In genomic region chr14:82046512-82047226, GRCh38 we compare ENCODE assay signal across 20 cellular contexts.
DNase-seq lines count a peak whose midpoint lies in the region; ATAC-seq and TF ChIP-seq lines count a peak whose summit lies in the region.
"Had no signal": no experiment of that assay in that cellular context is flagged by ENCODE, and none has a peak within 500 bp of the region (broad histone marks: within the 10 kb centered on the region; RNA-seq: fewer than 3 reads in every experiment).

No MANE protein-coding gene starts in this region.

- DNase-seq in activated CD4-positive, alpha-beta memory T cell treated with anti-CD3 and anti-CD28 coated beads, Interleukin-2, amount 10 ng/mL, durations not matched to agents 7 days and 5 days: no peak
- DNase-seq in AG08395 (ENCODE audit: low spot score): no peak
- DNase-seq in pons (ENCODE audit: low spot score): no peak
- no peak for DNase-seq in adrenal gland
- DNase-seq: activated CD4-positive, alpha-beta memory T cell treated with anti-CD3 and anti-CD28 coated beads for 36 hours; activated naive CD4-positive, alpha-beta T cell treated with anti-CD3 and anti-CD28 coated beads, Interleukin-2, amount 50 U/mL, for 16 hours; activated T-cell treated with anti-CD3 and anti-CD28 coated beads, Interleukin-2, amount 50 U/mL, for 4 hours; H9; NCI-H1436; NCI-H82; PC-3; stimulated activated naive CD8-positive, alpha-beta T cell treated with anti-CD3 and anti-CD28 coated beads, Interleukin-15, amount 100 ng/mL, for 72 hours; WERI-Rb-1 had no signal

- no peaks in the 10 kb centered on the region for H3K36me3 ChIP-seq in adrenal gland (replicated peaks in 1 of 2)
- H3K36me3 ChIP-seq: WERI-Rb-1 had no signal

- no peak overlapping the region for H3K4me3 Mint-ChIP-seq in activated CD4-positive, alpha-beta memory T cell treated with anti-CD3 and anti-CD28 coated beads, Interleukin-2, amount 10 ng/mL, durations not matched to agents 7 days and 5 days
- H3K4me3 Mint-ChIP-seq: activated CD4-positive, alpha-beta memory T cell treated with anti-CD3 and anti-CD28 coated beads for 36 hours; activated T-cell treated with anti-CD3 and anti-CD28 coated beads, Interleukin-2, amount 50 U/mL, for 4 hours; CD14-positive monocyte; H9; stimulated activated naive CD8-positive, alpha-beta T cell treated with anti-CD3 and anti-CD28 coated beads, Interleukin-15, amount 100 ng/mL, for 72 hours; T-helper 1 cell treated with Interleukin-12 subunit alpha and Interleukin-12 subunit beta and Interleukin-4 antibody, amounts not matched to agents 30 μg/mL and 1 μg/mL, for 36 hours had no signal

- no peaks in the 10 kb centered on the region for H3K36me3 Mint-ChIP-seq in activated CD4-positive, alpha-beta memory T cell treated with anti-CD3 and anti-CD28 coated beads, Interleukin-2, amount 10 ng/mL, durations not matched to agents 7 days and 5 days (ENCODE audit: low read depth)
- H3K36me3 Mint-ChIP-seq: activated CD4-positive, alpha-beta memory T cell treated with anti-CD3 and anti-CD28 coated beads for 36 hours; CD14-positive monocyte had no signal

- no peak overlapping the region for H3K27ac ChIP-seq in adrenal gland
- H3K27ac ChIP-seq: WERI-Rb-1 had no signal

- ATAC-seq in GM18520 (IDR thresholded peaks at IDR 0.05; ENCODE audit: unreplicated experiment): peak; percentile 43
- peak; percentile 67 for ATAC-seq in GM19463 (IDR thresholded peaks at IDR 0.05; ENCODE audit: unreplicated experiment)
- ATAC-seq in HG02840 (IDR thresholded peaks at IDR 0.05; ENCODE audit: low FRiP score, unreplicated experiment): peak; percentile 49
- peak; percentile 79 for ATAC-seq in HG03354 (IDR thresholded peaks at IDR 0.05; ENCODE audit: poor library complexity, severe bottlenecking, unreplicated experiment)
- ATAC-seq: activated T-cell treated with anti-CD3 and anti-CD28 coated beads, Interleukin-2, amount 50 U/mL, for 4 hours; PC-3; sciatic nerve; stimulated activated naive CD8-positive, alpha-beta T cell treated with anti-CD3 and anti-CD28 coated beads, Interleukin-15, amount 100 ng/mL, for 72 hours had no signal

- peaks cover 5% of the 10 kb centered on the region for H3K9me3 Mint-ChIP-seq in activated CD4-positive, alpha-beta memory T cell treated with anti-CD3 and anti-CD28 coated beads, Interleukin-2, amount 10 ng/mL, durations not matched to agents 7 days and 5 days
- H3K9me3 Mint-ChIP-seq: H9; T-helper 1 cell treated with Interleukin-12 subunit alpha and Interleukin-12 subunit beta and Interleukin-4 antibody, amounts not matched to agents 30 μg/mL and 1 μg/mL, for 36 hours had no signal

- no peaks in the 10 kb centered on the region for H3K4me1 Mint-ChIP-seq in activated CD4-positive, alpha-beta memory T cell treated with anti-CD3 and anti-CD28 coated beads, Interleukin-2, amount 10 ng/mL, durations not matched to agents 7 days and 5 days
- H3K4me1 Mint-ChIP-seq: CD14-positive monocyte; stimulated activated naive CD8-positive, alpha-beta T cell treated with anti-CD3 and anti-CD28 coated beads, Interleukin-15, amount 100 ng/mL, for 72 hours had no signal

- no peak for TF ChIP-seq POLR2A in adrenal gland (IDR thresholded peaks at IDR 0.05)

- H3K9me3 ChIP-seq in adrenal gland (replicated peaks in 1 of 3): no peaks in the 10 kb centered on the region

- intact Hi-C loops in adrenal gland (cut with DNase I): no loop called here

- WGBS in adrenal gland, 4 donors: 31 to 53% (median 39%) methylated on average over 1 of the region's 1 CpG

- H3K27ac Mint-ChIP-seq in activated CD4-positive, alpha-beta memory T cell treated with anti-CD3 and anti-CD28 coated beads, Interleukin-2, amount 10 ng/mL, durations not matched to agents 7 days and 5 days: no peak overlapping the region
- H3K27ac Mint-ChIP-seq: activated CD4-positive, alpha-beta memory T cell treated with anti-CD3 and anti-CD28 coated beads for 36 hours; CD14-positive monocyte; stimulated activated naive CD8-positive, alpha-beta T cell treated with anti-CD3 and anti-CD28 coated beads, Interleukin-15, amount 100 ng/mL, for 72 hours; T-helper 1 cell treated with Interleukin-12 subunit alpha and Interleukin-12 subunit beta and Interleukin-4 antibody, amounts not matched to agents 30 μg/mL and 1 μg/mL, for 36 hours had no signal

- no peak overlapping the region for H3K4me3 ChIP-seq in adrenal gland

- CTCF ChIA-PET in activated CD4-positive, alpha-beta memory T cell treated with anti-CD3 and anti-CD28 coated beads, Interleukin-2, amount 10 ng/mL, durations not matched to agents 7 days and 5 days (lab: Charles Lee): no interaction called here

- POLR2A ChIA-PET in activated CD4-positive, alpha-beta memory T cell treated with anti-CD3 and anti-CD28 coated beads, Interleukin-2, amount 10 ng/mL, durations not matched to agents 7 days and 5 days (lab: Charles Lee): no interaction called here

- no peaks in the 10 kb centered on the region for H3K27me3 Mint-ChIP-seq in activated CD4-positive, alpha-beta memory T cell treated with anti-CD3 and anti-CD28 coated beads, Interleukin-2, amount 10 ng/mL, durations not matched to agents 7 days and 5 days
- H3K27me3 Mint-ChIP-seq: activated CD4-positive, alpha-beta memory T cell treated with anti-CD3 and anti-CD28 coated beads for 36 hours; stimulated activated naive CD8-positive, alpha-beta T cell treated with anti-CD3 and anti-CD28 coated beads, Interleukin-15, amount 100 ng/mL, for 72 hours had no signal

- H3K27me3 ChIP-seq in adrenal gland: no peaks in the 10 kb centered on the region

- no peak for TF ChIP-seq CTCF in adrenal gland (IDR thresholded peaks at IDR 0.05)

- peaks cover 8 to 12% of the 10 kb centered on the region in 2 donors for H3K4me1 ChIP-seq in adrenal gland (replicated peaks in 1 of 2)
